28 cellular contexts compared by ENCODE assay signal in genomic region chr20:42641886-42642285, GRCh38.
"Had no signal": no experiment of that assay in that cellular context is flagged by ENCODE, and none has a peak within 500 bp of the region (broad histone marks: within the 10 kb centered on the region; RNA-seq: fewer than 3 reads in every experiment).

No MANE protein-coding gene starts in this region.

- DNase-seq: activated B cell treated with CpG ODN at 0.5 μM for 24 hours; activated CD4-positive, alpha-beta memory T cell treated with anti-CD3 and anti-CD28 coated beads for 36 hours; activated CD4-positive, alpha-beta T cell treated with anti-CD3 and anti-CD28 coated beads for 4 hours; activated CD4-positive, alpha-beta T cell treated with anti-CD3 and anti-CD28 coated beads, Interleukin-2, amount 10 ng/mL, durations not matched to agents 24 days and 14 days; activated CD4-positive, alpha-beta T cell treated with anti-CD3 and anti-CD28 coated beads, Interleukin-2, amount 50 U/mL, for 1 hour; activated CD4-positive, alpha-beta T cell treated with anti-CD3 and anti-CD28 coated beads, Interleukin-2, amount 50 U/mL, for 4 hours; activated CD4-positive, CD25-positive, alpha-beta regulatory T cell treated with anti-CD3 and anti-CD28 coated beads, Interleukin-2, amount 50 U/mL, for 72 hours; activated CD8-positive, alpha-beta memory T cell treated with anti-CD3 and anti-CD28 coated beads, Interleukin-2, amount 50 U/mL, for 48 hours; activated CD8-positive, alpha-beta T cell treated with anti-CD3 and anti-CD28 coated beads for 36 hours; activated effector memory CD4-positive, alpha-beta T cell treated with Interleukin-2 at 50 U/mL for 16 hours; activated gamma-delta T cell; activated naive CD4-positive, alpha-beta T cell treated with anti-CD3 and anti-CD28 coated beads, Interleukin-2, amount 10 ng/mL, durations not matched to agents 7 days and 5 days; activated naive CD4-positive, alpha-beta T cell treated with Interleukin-2 at 50 U/mL for 16 hours; activated naive CD8-positive, alpha-beta T cell treated with anti-CD3 and anti-CD28 coated beads, Interleukin-2, amount 10 ng/mL, durations not matched to agents 7 days and 5 days; activated naive CD8-positive, alpha-beta T cell treated with anti-CD3 and anti-CD28 coated beads, Interleukin-2, amount 50 U/mL, for 24 hours; activated T-cell treated with anti-CD3 and anti-CD28 coated beads, Interleukin-2, amount 50 U/mL, for 24 hours; activated T-cell treated with anti-CD3 and anti-CD28 coated beads, Interleukin-2, amount 50 U/mL, for 48 hours; amygdala; anterior cingulate cortex; brain microvascular endothelial cell; caudate nucleus; cerebellar nuclear complex; T-cell; T-helper 2 cell; T-helper 9 cell had no signal

- H3K36me3 ChIP-seq: ascending aorta, brain microvascular endothelial cell, cardiac muscle cell had no signal

- ATAC-seq: activated CD8-positive, alpha-beta T cell treated with anti-CD3 and anti-CD28 coated beads for 36 hours; activated naive CD8-positive, alpha-beta T cell treated with anti-CD3 and anti-CD28 coated beads, Interleukin-2, amount 50 U/mL, for 24 hours; T-cell had no signal

- H3K9me3 ChIP-seq: ascending aorta had no signal

- H3K27me3 ChIP-seq: ascending aorta, brain microvascular endothelial cell, cardiac muscle cell had no signal

- H3K27ac ChIP-seq: ascending aorta, brain microvascular endothelial cell, cardiac muscle cell, VCaP had no signal

- H3K4me3 ChIP-seq: ascending aorta, cardiac muscle cell had no signal

- H3K4me1 ChIP-seq: ascending aorta had no signal
